8 cellular contexts compared by ENCODE assay signal in genomic region chr6:43426928-43427405, GRCh38. TPM values are rescaled to one million over a fixed set of nuclear protein-coding genes. Genes with fewer than 3 reads are reported as not detected.
DNase-seq lines count a peak whose midpoint lies in the region; ATAC-seq and TF ChIP-seq lines count a peak whose summit lies in the region.

No MANE protein-coding gene starts in this region.

- WGBS in heart left ventricle, 4 donors = 33 to 40% (median 37%) methylated on average over 23 of the region's 23 CpGs
- WGBS in mesendoderm (ENCODE audit: extremely low coverage, insufficient coverage, low lambda C conversion rate) = no CpG with 5 or more reads among the region's 23 CpGs
- 26 to 27% methylated on average over 23 of the region's 23 CpGs for WGBS in aorta, 2 donors

- H3K79me1 ChIP-seq in mesendoderm (ENCODE audit: low read length) = peaks cover 2% of the 10 kb centered on the region

- H3K9me3 ChIP-seq in heart left ventricle (no peaks in the 10 kb centered on the region), aorta (ENCODE audit: control insufficient read depth, low read length) (no peaks in the 10 kb centered on the region)

- ATAC-seq in heart left ventricle (no peak), left ventricle myocardium superior (no peak), aorta (ENCODE audit: low FRiP score) (no peak), GM19463 (IDR thresholded peaks at IDR 0.05; ENCODE audit: unreplicated experiment) (no peak)

- peak overlapping the region; percentile 94 to 99 (median 98) for H3K27ac Mint-ChIP-seq in brain

- H2BK15ac ChIP-seq in mesendoderm (replicated peaks; ENCODE audit: low read depth) = no peak overlapping the region

- H3K27me3 Mint-ChIP-seq in brain = peaks cover 8% of the 10 kb centered on the region

- no peaks in the 10 kb centered on the region for H3K79me2 ChIP-seq in mesendoderm (ENCODE audit: control insufficient read depth, insufficient read depth, low read length)

- H3K9me3 Mint-ChIP-seq in brain = peaks cover 3 to 19% (median 13%) of the 10 kb centered on the region in 5 experiments

- H3K9ac ChIP-seq in mesendoderm (ENCODE audit: low read length) = peak overlapping the region; percentile 100

- peaks cover 28% of the 10 kb centered on the region for H3K4me1 Mint-ChIP-seq in brain

- H3K36me3 Mint-ChIP-seq in brain = peaks cover 4% of the 10 kb centered on the region

- peak overlapping the region; percentile 49 to 94 (median 89) for H3K27ac ChIP-seq in heart left ventricle
- peak overlapping the region; percentile 72 for H3K27ac ChIP-seq in mesendoderm (ENCODE audit: low read depth, low read length)
- peak overlapping the region in 1 of 2 donors; percentile 25 for H3K27ac ChIP-seq in aorta (ENCODE audit: low read depth in 1 of 2, low read length in 2 of 2)

- H3K4ac ChIP-seq in mesendoderm (ENCODE audit: low read depth, low read length) = no peak overlapping the region

- DNase-seq in heart left ventricle (no peak), left ventricle myocardium superior (no peak), mesendoderm (no peak), aorta (no peak), NCI-H748 treated with DMSO at 0.1 percent for 48 hours (lab: John Stamatoyannopoulos, UW) (no peak), superior temporal gyrus (ENCODE audit: extremely low spot score) (no peak)

- intact Hi-C loops in heart left ventricle (cut with DNase I) = loop anchor here in 6 of 10 donors (1.0 to 10.0 kb wide), 4 partner anchors 52 to 60 kb away; partner anchors contain the start of gene ZNF318 (in 5 of the 6)
- intact Hi-C loops in left ventricle myocardium superior (cut with micrococcal nuclease) = no loop called here
- intact Hi-C loops in aorta (cut with DNase I) = no loop called here

- TF ChIP-seq POLR2A in heart left ventricle (IDR thresholded peaks at IDR 0.05) = no peak

- H3K36me3 ChIP-seq in heart left ventricle (peaks cover 0 to 12% (median 7%) of the 10 kb centered on the region in 9 donors), mesendoderm (ENCODE audit: control insufficient read depth, insufficient read depth, low read length) (no peaks in the 10 kb centered on the region), aorta (ENCODE audit: control insufficient read depth in 1 of 2, insufficient read depth in 2 of 2, low read length in 1 of 2) (no peaks in the 10 kb centered on the region)

- H4K8ac ChIP-seq in mesendoderm (ENCODE audit: low read depth, low read length) = no peak overlapping the region

- H3K4me3 ChIP-seq in heart left ventricle (peak overlapping the region; percentile 49 to 92 (median 88)), mesendoderm (ENCODE audit: low read length) (peak overlapping the region; percentile 98), aorta (ENCODE audit: low read length in 2 of 2) (peak overlapping the region; percentile 12 to 61)

- H2AK5ac ChIP-seq in mesendoderm (ENCODE audit: low read length) = no peak overlapping the region

- H3K56ac ChIP-seq in mesendoderm (ENCODE audit: low read length) = peak overlapping the region; percentile 100

- TF ChIP-seq CTCF in heart left ventricle (IDR thresholded peaks at IDR 0.05) (no peak), brain (conservative IDR thresholded peaks at IDR 0.05) (no peak)

- peak overlapping the region; percentile 87 for H4K5ac ChIP-seq in mesendoderm (ENCODE audit: low read length)

- H3K4me1 ChIP-seq in heart left ventricle = peaks cover 5 to 26% (median 13%) of the 10 kb centered on the region in 12 donors
- H3K4me1 ChIP-seq in mesendoderm (ENCODE audit: control insufficient read depth, low read depth, low read length) = peaks cover 5% of the 10 kb centered on the region
- H3K4me1 ChIP-seq in aorta (ENCODE audit: control insufficient read depth in 1 of 2, insufficient read depth in 2 of 2, low read length in 2 of 2) = no peaks in the 10 kb centered on the region

- H3K18ac ChIP-seq in mesendoderm (ENCODE audit: low read length) = no peak overlapping the region

- peak overlapping the region; percentile 92 to 97 (median 96) for H3K4me3 Mint-ChIP-seq in brain

- no peak overlapping the region for H2BK120ac ChIP-seq in mesendoderm (ENCODE audit: low read depth, low read length)

- peak overlapping the region; percentile 50 for H2BK5ac ChIP-seq in mesendoderm (ENCODE audit: low read length)

- no peaks in the 10 kb centered on the region for H3K27me3 ChIP-seq in heart left ventricle
- H3K27me3 ChIP-seq in mesendoderm (ENCODE audit: insufficient read depth, low read length, poor library complexity) = no peaks in the 10 kb centered on the region
- no peaks in the 10 kb centered on the region for H3K27me3 ChIP-seq in aorta (ENCODE audit: control insufficient read depth in 1 of 2, insufficient read depth in 2 of 2, low read length in 1 of 2)

- peak overlapping the region; percentile 45 for H3K23ac ChIP-seq in mesendoderm (ENCODE audit: low read length)

- peak overlapping the region; percentile 93 for H3K4me2 ChIP-seq in mesendoderm (ENCODE audit: low read length)

RNA-seq across cellular contexts. Expression of gene ABCC10, which starts 0.4 kb away (rescaled TPM):
- 10 to 100 TPM in 5 of 9 donors, 1 to 10 TPM in 4; 6.4 to 18.3 (median 10.3) TPM for total RNA-seq in heart left ventricle
- polyA plus RNA-seq in heart left ventricle = 10 to 100 TPM in 1 of 2 donors, 1 to 10 TPM in 1; 7.3 to 19.6 TPM
- total RNA-seq in left ventricle myocardium superior = 11.5 TPM
- polyA plus RNA-seq in brain (ENCODE audit: insufficient read depth, low read depth, low replicate concordance) = 11.3 TPM
- polyA plus RNA-seq in mesendoderm (2013, experiment 1 of 2) = 10.6 TPM
- polyA plus RNA-seq in mesendoderm (2013, experiment 2 of 2) = 10.0 TPM
- 10 to 100 TPM; 19.5 to 30.5 TPM for total RNA-seq in aorta
- 10 to 100 TPM in 1 of 2 donors, 1 to 10 TPM in 1; 1.4 to 35.1 TPM for polyA plus RNA-seq in aorta

RNA-seq across cellular contexts. Expression of gene DLK2, which starts 28.4 kb away (rescaled TPM):
- total RNA-seq in heart left ventricle (1 to 10 TPM in 8 of 9 donors, under 1 TPM in 1; 0.61 to 4.1 (median 2.6) TPM), left ventricle myocardium superior (1.2 TPM), aorta (not detected)
- polyA plus RNA-seq in heart left ventricle (1 to 10 TPM; 3.2 to 8.1 TPM), brain (ENCODE audit: insufficient read depth, low read depth, low replicate concordance) (1.9 TPM), aorta (not detected)
- polyA plus RNA-seq in mesendoderm (2013, experiment 1 of 2) = 0.13 TPM
- polyA plus RNA-seq in mesendoderm (2013, experiment 2 of 2) = 0.29 TPM

RNA-seq across cellular contexts. Expression of gene TJAP1, which starts 50.4 kb away (rescaled TPM):
- 10 to 100 TPM; 16.9 to 34.5 (median 19.1) TPM for total RNA-seq in heart left ventricle
- 10 to 100 TPM; 16.5 TPM for polyA plus RNA-seq in heart left ventricle
- total RNA-seq in left ventricle myocardium superior = 23.2 TPM
- 29.1 TPM for polyA plus RNA-seq in brain (ENCODE audit: insufficient read depth, low read depth, low replicate concordance)
- 28.1 TPM for polyA plus RNA-seq in mesendoderm (2013, experiment 1 of 2)
- polyA plus RNA-seq in mesendoderm (2013, experiment 2 of 2) = 25.9 TPM
- total RNA-seq in aorta = 10 to 100 TPM; 30.6 to 35.5 TPM
- 10 to 100 TPM in 1 of 2 donors, 1 to 10 TPM in 1; 6.3 to 38.7 TPM for polyA plus RNA-seq in aorta

RNA-seq across cellular contexts. Expression of gene ZNF318, which starts 57.5 kb away (rescaled TPM):
- 10 to 100 TPM; 10.5 to 15.7 (median 14.3) TPM for total RNA-seq in heart left ventricle
- 1 to 10 TPM; 7.3 to 9.2 TPM for polyA plus RNA-seq in heart left ventricle
- total RNA-seq in left ventricle myocardium superior = 12.4 TPM
- 15.3 TPM for polyA plus RNA-seq in brain (ENCODE audit: insufficient read depth, low read depth, low replicate concordance)
- 6.2 TPM for polyA plus RNA-seq in mesendoderm (2013, experiment 1 of 2)
- 6.5 TPM for polyA plus RNA-seq in mesendoderm (2013, experiment 2 of 2)
- 10 to 100 TPM; 12.1 to 21.3 TPM for total RNA-seq in aorta
- 1 to 10 TPM; 2.6 to 9.2 TPM for polyA plus RNA-seq in aorta

Comparison
In these comparisons a context has a peak if more than half of its experiments do, and no peak if none do; other contexts are left out.
1. intact Hi-C loops: an anchor here in heart left ventricle (1.0 to 10.0 kb wide); none called in left ventricle myocardium superior and aorta.
2. H3K4me3 ChIP-seq: peak in every context shown above with its lines; median percentile 98 in mesendoderm; 88 in heart left ventricle; 36 in aorta.